Comparison of ENCODE assay signal across 8 cellular contexts in the genomic region with DNA sequence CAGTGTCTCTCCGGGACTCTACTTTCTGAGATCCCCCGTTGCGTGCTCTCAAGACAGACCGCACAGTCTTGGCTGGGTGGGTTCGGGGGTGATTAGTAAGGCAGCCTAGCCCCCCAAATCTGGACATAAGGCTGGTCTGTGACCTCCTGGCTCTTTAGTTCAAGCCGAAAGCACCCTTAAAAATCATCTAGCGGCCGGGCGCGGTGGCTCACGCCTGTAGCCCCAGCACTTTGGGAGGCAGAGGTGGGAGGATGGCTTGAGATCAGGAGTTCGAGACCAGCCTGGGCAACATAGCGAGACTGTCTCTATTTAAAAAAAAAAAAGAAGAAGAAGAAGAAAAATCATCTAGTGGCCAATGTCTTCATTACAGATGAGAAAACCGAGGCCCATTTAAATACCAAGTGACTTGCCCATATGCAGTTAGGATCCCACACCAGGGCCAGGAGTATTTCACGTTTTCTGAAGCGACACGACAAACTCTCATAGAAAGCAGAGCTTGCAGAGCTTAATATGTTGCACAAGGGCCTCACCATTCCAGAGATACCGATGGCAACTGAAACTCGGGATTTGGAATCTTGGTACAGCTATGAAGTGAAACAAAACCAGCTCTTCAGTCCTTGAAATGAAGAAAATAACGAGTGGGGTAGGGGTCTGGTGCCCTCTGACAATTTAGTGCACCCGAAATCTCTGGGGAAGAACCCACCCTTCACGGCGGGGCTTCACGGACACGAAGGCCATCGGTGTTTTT. TPM values are rescaled to one million over a fixed set of nuclear protein-coding genes. Genes with fewer than 3 reads are reported as not detected.
DNase-seq lines count a peak whose midpoint lies in the region; ATAC-seq and TF ChIP-seq lines count a peak whose summit lies in the region.

No MANE protein-coding gene starts in this region.

- peak overlapping the region; percentile 83 for H3K23ac ChIP-seq in IMR-90 (ENCODE audit: low read depth, low read length)

- H4K91ac ChIP-seq in IMR-90 (ENCODE audit: insufficient read depth, low read depth, low read length) = peak overlapping the region; percentile 88

- peak; percentile 2 for ATAC-seq in IMR-90 (ENCODE audit: low read depth)

- peaks cover 9% of the 10 kb centered on the region for H3K36me3 ChIP-seq in IMR-90 (ENCODE audit: control insufficient read depth, insufficient read depth, low read length)
- H3K36me3 ChIP-seq in adipocyte (ENCODE audit: control insufficient read depth, insufficient read depth, low read length, severe bottlenecking) = peaks cover 23% of the 10 kb centered on the region
- H3K36me3 ChIP-seq in testis (ENCODE audit: low read depth, missing control alignments) = no peaks in the 10 kb centered on the region

- CTCF ChIA-PET in IMR-90 (lab: Yijun Ruan, JAX) = interaction anchor here (0.6 to 0.9 kb wide), 2 partner anchors 19 to 28 kb away, joined by 3 to 4 read pairs; no protein-coding TSS in a partner anchor

- H3K18ac ChIP-seq in IMR-90 (ENCODE audit: low read depth, low read length) = peak overlapping the region; percentile 91

- no TSS peak for BruUV-seq in IMR-90 (replicated peaks; lab: Mats Ljungman, UMichigan)

- in situ Hi-C loops in IMR-90 (cut with MboI; ENCODE audit: low sequenced_read_pairs) = loop anchor here (25.0 kb wide), 1 partner anchor 432 kb away; no protein-coding TSS in a partner anchor

- H2BK20ac ChIP-seq in IMR-90 (ENCODE audit: low read depth, low read length) = peak overlapping the region; percentile 61; the same call in 1 of the 2 replicates

- H2AFZ ChIP-seq in IMR-90 (replicated peaks; ENCODE audit: low read length, poor library complexity) = peak overlapping the region; percentile 90

- intact Hi-C loops in IMR-90 (cut with micrococcal nuclease) (no loop called here), testis (cut with DNase I; ENCODE audit: low total_unique reads) (no loop called here)

- peak overlapping the region; percentile 83 for H3K14ac ChIP-seq in IMR-90 (replicated peaks; ENCODE audit: low read depth, low read length)

- H3K4me2 ChIP-seq in IMR-90 (ENCODE audit: low read depth, low read length) = peak overlapping the region; percentile 85

- no CpG with 5 or more reads among the region's 26 CpGs for WGBS in IMR-90 (ENCODE audit: extremely low coverage in 2 of 2, insufficient read length in 1 of 2), 2 experiments
- 31 to 37% methylated on average over 18 to 26 of the region's 26 CpGs for WGBS in testis, 2 donors

- H2BK120ac ChIP-seq in IMR-90 (ENCODE audit: low read depth, low read length) = peak overlapping the region; percentile 83

- H4K8ac ChIP-seq in IMR-90 (ENCODE audit: low read depth in 2 of 2, low read length in 2 of 2) = peak overlapping the region; percentile 90 to 94

- DNase-seq in AG09309 (ENCODE audit: low read depth) (no peak), IMR-90 (peak; percentile 41), adipocyte (ENCODE audit: low read depth) (peak; percentile 61), iris pigment epithelial cell (ENCODE audit: low read depth) (peak; percentile 64), testis (no peak), HuH-7.5 (ENCODE audit: low spot score) (no peak), GM19238 (ENCODE audit: insufficient read length, low spot score) (no peak), inferior parietal cortex (ENCODE audit: extremely low spot score) (no peak)

- H4K5ac ChIP-seq in IMR-90 (ENCODE audit: low read depth, low read length) = peak overlapping the region; percentile 97

- peak overlapping the region; percentile 89 for H3K27ac ChIP-seq in IMR-90 (ENCODE audit: insufficient read depth, low read length)
- H3K27ac ChIP-seq in testis = peak overlapping the region; percentile 87 to 95

- H3K9me3 ChIP-seq in IMR-90 (ENCODE audit: control insufficient read depth, insufficient read depth, low read length) = no peaks in the 10 kb centered on the region
- no peaks in the 10 kb centered on the region for H3K9me3 ChIP-seq in adipocyte (ENCODE audit: control insufficient read depth, low read length)
- no peaks in the 10 kb centered on the region for H3K9me3 ChIP-seq in testis

- peak overlapping the region; percentile 57 for H3K9ac ChIP-seq in IMR-90 (ENCODE audit: low read depth, low read length)
- peak overlapping the region; percentile 94 for H3K9ac ChIP-seq in adipocyte (ENCODE audit: low read length)

- no peak for TF ChIP-seq POLR2A in IMR-90 (IDR thresholded peaks at IDR 0.05; ENCODE audit: low read depth, low read length)
- TF ChIP-seq POLR2A in testis (IDR thresholded peaks at IDR 0.05) = no peak

- POLR2A ChIA-PET in IMR-90 (lab: Charles Lee; ENCODE audit: unreplicated experiment) = interaction anchor here (0.6 to 1.0 kb wide), 2 partner anchors 30 to 85 kb away, joined by 3 to 4 read pairs; no protein-coding TSS in a partner anchor

- no peaks in the 10 kb centered on the region; the same call in 1 of the 2 replicates for H3K27me3 ChIP-seq in IMR-90 (ENCODE audit: control insufficient read depth, insufficient read depth, low read length)
- no peaks in the 10 kb centered on the region for H3K27me3 ChIP-seq in adipocyte (replicated peaks; ENCODE audit: control insufficient read depth, insufficient read depth, low read length)
- no peaks in the 10 kb centered on the region for H3K27me3 ChIP-seq in testis

- peak overlapping the region; percentile 91; the same call in 2 of the 3 replicates for H2BK15ac ChIP-seq in IMR-90 (ENCODE audit: low read depth, low read length)

- peak overlapping the region; percentile 76; the same call in 1 of the 2 replicates for H2AK5ac ChIP-seq in IMR-90 (ENCODE audit: low read depth, low read length)

- H2AK9ac ChIP-seq in IMR-90 (replicated peaks; ENCODE audit: low read depth, low read length, poor library complexity) = peak overlapping the region; percentile 84

- H4K20me1 ChIP-seq in IMR-90 (ENCODE audit: insufficient read depth, low read length) = peaks cover 13% of the 10 kb centered on the region

- H3K9me1 ChIP-seq in IMR-90 (ENCODE audit: insufficient read depth, low read length) = 0 out of 2 replicates have a peak, but pooled peaks cover 6% of the 10 kb centered on the region

- H3K4ac ChIP-seq in IMR-90 (ENCODE audit: low read depth, low read length) = peak overlapping the region; percentile 89

- peaks cover 14 to 39% of the 10 kb centered on the region in 2 experiments; a peak in 3 of 4 replicates for H3K79me1 ChIP-seq in IMR-90 (ENCODE audit: low read depth in 1 of 2, low read length in 2 of 2)

- TF ChIP-seq CTCF in AG09309 (IDR thresholded peaks at IDR 0.05; ENCODE audit: control insufficient read depth, insufficient read depth, low read depth, low read length, missing control alignments) = no peak
- no peak for TF ChIP-seq CTCF in IMR-90 (conservative IDR thresholded peaks at IDR 0.05; ENCODE audit: low read depth, low read length)
- TF ChIP-seq CTCF in testis (IDR thresholded peaks at IDR 0.05) = no peak

- peak overlapping the region; percentile 94 for H3K4me3 ChIP-seq in AG09309 (ENCODE audit: control insufficient read depth, low read depth, low read length)
- H3K4me3 ChIP-seq in IMR-90 (ENCODE audit: insufficient read depth, low read depth, low read length) = peak overlapping the region; percentile 82
- peak overlapping the region; percentile 92 for H3K4me3 ChIP-seq in adipocyte (ENCODE audit: low read length)
- peak overlapping the region; percentile 94 to 97 for H3K4me3 ChIP-seq in testis

- H3K4me1 ChIP-seq in IMR-90 (ENCODE audit: control insufficient read depth, insufficient read depth, low read length) (peaks cover 17% of the 10 kb centered on the region), adipocyte (ENCODE audit: control insufficient read depth, insufficient read depth, low read length) (peaks cover 76% of the 10 kb centered on the region), testis (peaks cover 45% of the 10 kb centered on the region)

- dilution Hi-C loops in IMR-90 (cut with HindIII; ENCODE audit: low sequenced_read_pairs, unreplicated experiment) = no loop called here

- no peak for TF ChIP-seq RAD21 in IMR-90 (IDR thresholded peaks at IDR 0.05; ENCODE audit: low read length)

- peak overlapping the region; percentile 94 for H2BK5ac ChIP-seq in IMR-90 (ENCODE audit: low read depth, low read length, poor library complexity, severe bottlenecking)

- H3K56ac ChIP-seq in IMR-90 (ENCODE audit: extremely low read depth, insufficient read depth, low read length) = peak overlapping the region; percentile 72

TF ChIP-seq in IMR-90, 13 proteins besides CTCF, POLR2A, EP300 and RAD21:
- no peak for TF ChIP-seq MXI1 (IDR thresholded peaks at IDR 0.05; ENCODE audit: borderline replicate concordance, low read depth, low read length)
- peak; percentile 58 for TF ChIP-seq CEBPB (IDR thresholded peaks at IDR 0.05; ENCODE audit: low read depth, low read length)
- TF ChIP-seq, protein P1, sequence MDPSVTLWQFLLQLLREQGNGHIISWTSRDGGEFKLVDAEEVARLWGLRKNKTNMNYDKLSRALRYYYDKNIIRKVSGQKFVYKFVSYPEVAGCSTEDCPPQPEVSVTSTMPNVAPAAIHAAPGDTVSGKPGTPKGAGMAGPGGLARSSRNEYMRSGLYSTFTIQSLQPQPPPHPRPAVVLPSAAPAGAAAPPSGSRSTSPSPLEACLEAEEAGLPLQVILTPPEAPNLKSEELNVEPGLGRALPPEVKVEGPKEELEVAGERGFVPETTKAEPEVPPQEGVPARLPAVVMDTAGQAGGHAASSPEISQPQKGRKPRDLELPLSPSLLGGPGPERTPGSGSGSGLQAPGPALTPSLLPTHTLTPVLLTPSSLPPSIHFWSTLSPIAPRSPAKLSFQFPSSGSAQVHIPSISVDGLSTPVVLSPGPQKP (IDR thresholded peaks at IDR 0.05; ENCODE audit: borderline replicate concordance, low read depth, low read length) = no peak
- no peak for TF ChIP-seq BHLHE40 (IDR thresholded peaks at IDR 0.05; ENCODE audit: low read depth, low read length)

RNA-seq across cellular contexts. Expression of a gene that starts 0.7 kb away (rescaled TPM):
- total RNA-seq in IMR-90 (2012; rRNA removed) (23.6 and 31.2 TPM in 2 replicates), testis (10 to 100 TPM; 34.3 to 44.8 TPM)
- polyA plus RNA-seq in IMR-90 (2012; rRNA removed) (29.8 and 35.6 TPM in 2 replicates), testis (ENCODE audit: insufficient read depth, low read depth, low replicate concordance) (31.4 TPM)
- 24.4 and 28.0 TPM in 2 replicates for polyA plus RNA-seq in IMR-90 (2012; cell fraction: cytosol; rRNA removed)
- polyA plus RNA-seq in IMR-90 (2012; cell fraction: nucleus; rRNA removed; ENCODE audit: low replicate concordance) = 17.9 and 23.2 TPM in 2 replicates

RNA-seq across cellular contexts. Expression of a gene that starts 21.6 kb away (rescaled TPM):
- 34.2 and 45.8 TPM in 2 replicates for total RNA-seq in IMR-90 (2012; rRNA removed)
- 14.1 and 18.0 TPM in 2 replicates for polyA plus RNA-seq in IMR-90 (2012; rRNA removed)
- 7.1 and 7.9 TPM in 2 replicates for polyA plus RNA-seq in IMR-90 (2012; cell fraction: cytosol; rRNA removed)
- 6.4 and 18.4 TPM in 2 replicates for polyA plus RNA-seq in IMR-90 (2012; cell fraction: nucleus; rRNA removed; ENCODE audit: low replicate concordance)
- total RNA-seq in testis = 10 to 100 TPM; 26.7 to 27.1 TPM
- polyA plus RNA-seq in testis (ENCODE audit: insufficient read depth, low read depth, low replicate concordance) = 20.0 TPM

RNA-seq across cellular contexts. Expression of a gene that starts 45.2 kb away (rescaled TPM):
- total RNA-seq in IMR-90 (2012; rRNA removed) (45.3 and 49.5 TPM in 2 replicates), testis (10 to 100 TPM; 48.3 to 64.5 TPM)
- polyA plus RNA-seq in IMR-90 (2012; rRNA removed) (69.3 and 72.0 TPM in 2 replicates), testis (ENCODE audit: insufficient read depth, low read depth, low replicate concordance) (32.3 TPM)
- polyA plus RNA-seq in IMR-90 (2012; cell fraction: cytosol; rRNA removed) = 76.2 and 79.9 TPM in 2 replicates
- 87.3 and 216 TPM in 2 replicates for polyA plus RNA-seq in IMR-90 (2012; cell fraction: nucleus; rRNA removed; ENCODE audit: low replicate concordance)

Comparison
In these comparisons a context has a peak if more than half of its experiments do, and no peak if none do; other contexts are left out.
1. DNase-seq: peak in IMR-90 (single experiment), adipocyte (single experiment) and iris pigment epithelial cell (single experiment); none in AG09309 (single experiment), testis (single experiment), HuH-7.5 (single experiment), GM19238 (single experiment) and inferior parietal cortex (single experiment).
2. Peak in every context shown above with its lines, with median percentiles within 50 percentile points of each other: H3K4me3 ChIP-seq.